ENCODE assay signal across 27 cellular contexts in genomic region chr6:54353975-54354374, GRCh38.
"Had no signal": no experiment of that assay in that cellular context is flagged by ENCODE, and none has a peak within 500 bp of the region (broad histone marks: within the 10 kb centered on the region; RNA-seq: fewer than 3 reads in every experiment).

No MANE protein-coding gene starts in this region.

- H3K4me1 ChIP-seq: ascending aorta had no signal

- H3K27me3 ChIP-seq: ascending aorta had no signal

- DNase-seq: activated B cell treated with CpG ODN at 0.5 μM for 24 hours; activated CD4-positive, alpha-beta T cell treated with anti-CD3 and anti-CD28 coated beads for 1 hour; activated CD4-positive, alpha-beta T cell treated with anti-CD3 and anti-CD28 coated beads, Interleukin-2, amount 10 ng/mL, durations not matched to agents 24 days and 14 days; activated CD4-positive, alpha-beta T cell treated with anti-CD3 and anti-CD28 coated beads, Interleukin-2, amount 50 U/mL, for 48 hours; activated CD8-positive, alpha-beta memory T cell treated with anti-CD3 and anti-CD28 coated beads, Interleukin-2, amount 10 ng/mL, durations not matched to agents 7 days and 5 days; activated effector memory CD4-positive, alpha-beta T cell treated with Interleukin-2 at 50 U/mL for 16 hours; activated naive CD4-positive, alpha-beta T cell; activated naive CD8-positive, alpha-beta T cell treated with anti-CD3 and anti-CD28 coated beads, Interleukin-2, amount 50 U/mL, for 24 hours; activated T-cell treated with anti-CD3 and anti-CD28 coated beads, Interleukin-2, amount 50 U/mL, for 24 hours; amniotic stem cell; Kasumi-1; NCI-H1105 treated with DMSO at 0.1 percent for 48 hours; NCI-H146; NCI-H187 treated with DMSO at 0.1 percent for 48 hours; NCI-H2081 treated with DMSO at 0.1 percent for 48 hours; NCI-H446; NCI-H524; PC-9; SHP77 treated with DMSO at 0.1 percent for 48 hours; T-cell; T-helper 2 cell; T1000 had no signal

- H3K27ac ChIP-seq: ascending aorta, PC-9 had no signal

- H3K27me3 Mint-ChIP-seq: activated B cell treated with CpG ODN at 0.5 μM for 24 hours; activated CD4-positive, alpha-beta T cell treated with anti-CD3 and anti-CD28 coated beads, Interleukin-2, amount 10 ng/mL, durations not matched to agents 24 days and 14 days; activated CD8-positive, alpha-beta memory T cell treated with anti-CD3 and anti-CD28 coated beads, Interleukin-2, amount 10 ng/mL, durations not matched to agents 7 days and 5 days; activated naive CD8-positive, alpha-beta T cell treated with anti-CD3 and anti-CD28 coated beads, Interleukin-2, amount 50 U/mL, for 24 hours; activated T-cell treated with anti-CD3 and anti-CD28 coated beads, Interleukin-2, amount 50 U/mL, for 24 hours; central memory CD8-positive, alpha-beta T cell; T-cell had no signal

- ATAC-seq: activated CD8-positive, alpha-beta memory T cell treated with anti-CD3 and anti-CD28 coated beads, Interleukin-2, amount 10 ng/mL, durations not matched to agents 7 days and 5 days; activated naive CD4-positive, alpha-beta T cell treated with anti-CD3 and anti-CD28 coated beads, Interleukin-2, amount 50 U/mL, for 72 hours; activated naive CD8-positive, alpha-beta T cell treated with anti-CD3 and anti-CD28 coated beads, Interleukin-2, amount 50 U/mL, for 24 hours; T-cell had no signal

- H3K9me3 Mint-ChIP-seq: activated B cell treated with CpG ODN at 0.5 μM for 24 hours; activated CD4-positive, alpha-beta T cell treated with anti-CD3 and anti-CD28 coated beads, Interleukin-2, amount 10 ng/mL, durations not matched to agents 24 days and 14 days; activated T-helper 1 cell treated with anti-CD3 and anti-CD28 coated beads, Interleukin-12 subunit alpha, Interleukin-12 subunit beta, Interleukin-2, Interleukin-4 antibody, amounts not matched to agents 30 ng/mL and 10 ng/mL and 1 ng/mL, durations not matched to agents 14 hours and 24 hours and 36 hours; brain had no signal

- H3K27ac Mint-ChIP-seq: activated B cell treated with CpG ODN at 0.5 μM for 24 hours; activated CD4-positive, alpha-beta T cell treated with anti-CD3 and anti-CD28 coated beads, Interleukin-2, amount 10 ng/mL, durations not matched to agents 24 days and 14 days; activated CD8-positive, alpha-beta memory T cell treated with anti-CD3 and anti-CD28 coated beads, Interleukin-2, amount 10 ng/mL, durations not matched to agents 7 days and 5 days; activated naive CD4-positive, alpha-beta T cell treated with anti-CD3 and anti-CD28 coated beads, Interleukin-2, amount 50 U/mL, for 72 hours; activated naive CD8-positive, alpha-beta T cell treated with anti-CD3 and anti-CD28 coated beads, Interleukin-2, amount 50 U/mL, for 24 hours; activated T-cell treated with anti-CD3 and anti-CD28 coated beads, Interleukin-2, amount 50 U/mL, for 24 hours; activated T-helper 1 cell treated with anti-CD3 and anti-CD28 coated beads, Interleukin-12 subunit alpha, Interleukin-12 subunit beta, Interleukin-2, Interleukin-4 antibody, amounts not matched to agents 30 ng/mL and 10 ng/mL and 1 ng/mL, durations not matched to agents 14 hours and 24 hours and 36 hours; brain; T-cell had no signal

- H3K4me3 Mint-ChIP-seq: activated B cell treated with CpG ODN at 0.5 μM for 24 hours; activated CD4-positive, alpha-beta T cell treated with anti-CD3 and anti-CD28 coated beads, Interleukin-2, amount 10 ng/mL, durations not matched to agents 24 days and 14 days; activated CD8-positive, alpha-beta memory T cell treated with anti-CD3 and anti-CD28 coated beads, Interleukin-2, amount 10 ng/mL, durations not matched to agents 7 days and 5 days; activated naive CD8-positive, alpha-beta T cell treated with anti-CD3 and anti-CD28 coated beads, Interleukin-2, amount 50 U/mL, for 24 hours; activated T-cell treated with anti-CD3 and anti-CD28 coated beads, Interleukin-2, amount 50 U/mL, for 24 hours; activated T-helper 1 cell treated with anti-CD3 and anti-CD28 coated beads, Interleukin-12 subunit alpha, Interleukin-12 subunit beta, Interleukin-2, Interleukin-4 antibody, amounts not matched to agents 30 ng/mL and 10 ng/mL and 1 ng/mL, durations not matched to agents 14 hours and 24 hours and 36 hours; brain; central memory CD8-positive, alpha-beta T cell; T-cell had no signal

- H3K36me3 ChIP-seq: ascending aorta had no signal

- H3K4me3 ChIP-seq: ascending aorta, PC-9 had no signal

- H3K4me1 Mint-ChIP-seq: activated B cell treated with CpG ODN at 0.5 μM for 24 hours; activated CD4-positive, alpha-beta T cell treated with anti-CD3 and anti-CD28 coated beads, Interleukin-2, amount 10 ng/mL, durations not matched to agents 24 days and 14 days; activated CD8-positive, alpha-beta memory T cell treated with anti-CD3 and anti-CD28 coated beads, Interleukin-2, amount 10 ng/mL, durations not matched to agents 7 days and 5 days; activated naive CD8-positive, alpha-beta T cell treated with anti-CD3 and anti-CD28 coated beads, Interleukin-2, amount 50 U/mL, for 24 hours; brain; central memory CD8-positive, alpha-beta T cell; T-cell had no signal
